In genomic region chr17:27379863-27380533, GRCh38 we compare ENCODE assay signal across 9 cellular contexts.
A peak's percentile ranks its signal among the peaks of the same experiment; 100 is the strongest.
DNase-seq lines count a peak whose midpoint lies in the region; ATAC-seq and TF ChIP-seq lines count a peak whose summit lies in the region.
"Had no signal": no experiment of that assay in that cellular context is flagged by ENCODE, and none has a peak within 500 bp of the region (broad histone marks: within the 10 kb centered on the region; RNA-seq: fewer than 3 reads in every experiment).

No MANE protein-coding gene starts in this region.

- H3K79me2 ChIP-seq in ACC112 (ENCODE audit: control insufficient read depth, insufficient read depth, low read length, unreplicated experiment) = no peaks in the 10 kb centered on the region

- H3K9me3 Mint-ChIP-seq in endodermal cell = peaks cover 13% of the 10 kb centered on the region
- H3K9me3 Mint-ChIP-seq in naive thymus-derived CD4-positive, alpha-beta T cell = peaks cover 0 to 9% (median 0%) of the 10 kb centered on the region in 11 donors

- peak; percentile 24 for ATAC-seq in naive thymus-derived CD4-positive, alpha-beta T cell
- ATAC-seq in HG02884 (IDR thresholded peaks at IDR 0.05; ENCODE audit: unreplicated experiment) (no peak), GM21367 (IDR thresholded peaks at IDR 0.05; ENCODE audit: unreplicated experiment) (no peak)

- no peak for TF ChIP-seq CTCF in endodermal cell (conservative IDR thresholded peaks at IDR 0.05)

- H3K4me3 ChIP-seq in ACC112 (ENCODE audit: low read depth, low read length) (peak overlapping the region; percentile 55), endodermal cell (ENCODE audit: low read length) (no peak overlapping the region)
- H3K4me3 ChIP-seq in naive thymus-derived CD4-positive, alpha-beta T cell (ENCODE audit: low read length) = no peak overlapping the region

- H3K27ac Mint-ChIP-seq in endodermal cell = no peak overlapping the region
- H3K27ac Mint-ChIP-seq in naive thymus-derived CD4-positive, alpha-beta T cell = no peak overlapping the region
- H3K27ac Mint-ChIP-seq: activated naive CD8-positive, alpha-beta T cell treated with anti-CD3 and anti-CD28 coated beads, Interleukin-2, amount 10 ng/mL, durations not matched to agents 7 days and 5 days had no signal

- H3K27ac ChIP-seq in ACC112 (ENCODE audit: low read depth, low read length) (no peak overlapping the region), endodermal cell (ENCODE audit: low read depth, low read length) (peak overlapping the region; percentile 70)
- no peak overlapping the region for H3K27ac ChIP-seq in naive thymus-derived CD4-positive, alpha-beta T cell (ENCODE audit: low read depth, low read length)

- no peak overlapping the region for H3K9ac ChIP-seq in endodermal cell (ENCODE audit: extremely low read depth, low read length, poor library complexity, severe bottlenecking)

- H3K4me3 Mint-ChIP-seq in endodermal cell = no peak overlapping the region
- peak overlapping the region in 1 of 10 donors; percentile 47 for H3K4me3 Mint-ChIP-seq in naive thymus-derived CD4-positive, alpha-beta T cell
- H3K4me3 Mint-ChIP-seq: activated naive CD8-positive, alpha-beta T cell treated with anti-CD3 and anti-CD28 coated beads, Interleukin-2, amount 10 ng/mL, durations not matched to agents 7 days and 5 days had no signal

- POLR2A ChIA-PET in naive thymus-derived CD4-positive, alpha-beta T cell (lab: Charles Lee) = interaction anchor here (0.9 kb wide), 1 partner anchor 76 kb away, joined by 3 read pairs; the partner anchor contains the start of gene KSR1

- H2AFZ ChIP-seq in ACC112 (ENCODE audit: low read length, unreplicated experiment) = peak overlapping the region; percentile 70

- CTCF ChIA-PET in naive thymus-derived CD4-positive, alpha-beta T cell (lab: Charles Lee) = interaction anchor here (0.6 to 1.2 kb wide), 3 partner anchors 33 to 548 kb away, joined by 3 to 4 read pairs (median 3); no protein-coding TSS in a partner anchor

- WGBS in endodermal cell (ENCODE audit: insufficient coverage in 1 of 2, insufficient read length in 1 of 2), 2 experiments = 83 to 93% methylated on average over 3 to 21 of the region's 21 CpGs

- H3K9me3 ChIP-seq in endodermal cell (ENCODE audit: control insufficient read depth, low read length) = no peaks in the 10 kb centered on the region
- no peaks in the 10 kb centered on the region for H3K9me3 ChIP-seq in naive thymus-derived CD4-positive, alpha-beta T cell (ENCODE audit: control insufficient read depth in 2 of 3, low read length in 3 of 3)

- H3K27me3 ChIP-seq in ACC112 (ENCODE audit: insufficient read depth, low read length) = no peaks in the 10 kb centered on the region
- H3K27me3 ChIP-seq in endodermal cell (ENCODE audit: control insufficient read depth, insufficient read depth, low read length, poor library complexity, severe bottlenecking) = no peaks in the 10 kb centered on the region
- H3K27me3 ChIP-seq in naive thymus-derived CD4-positive, alpha-beta T cell (ENCODE audit: control insufficient read depth in 2 of 2, insufficient read depth in 2 of 2, low read length in 2 of 2) = peaks cover 0 to 4% of the 10 kb centered on the region in 2 donors

- H3K4me1 ChIP-seq in ACC112 (ENCODE audit: control insufficient read depth, insufficient read depth, low read length, unreplicated experiment) = peaks cover 49% of the 10 kb centered on the region
- no peaks in the 10 kb centered on the region for H3K4me1 ChIP-seq in endodermal cell (ENCODE audit: control insufficient read depth, insufficient read depth, low read length)
- no peaks in the 10 kb centered on the region for H3K4me1 ChIP-seq in naive thymus-derived CD4-positive, alpha-beta T cell (ENCODE audit: control insufficient read depth in 2 of 2, insufficient read depth in 2 of 2, low read length in 2 of 2)

- peak; percentile 17 for DNase-seq in NCI-H2227 treated with DMSO at 0.1 percent for 48 hours (lab: John Stamatoyannopoulos, UW)
- DNase-seq in endodermal cell = peak; percentile 31
- DNase-seq in naive thymus-derived CD4-positive, alpha-beta T cell = no peak
- DNase-seq in T1000 (lab: John Stamatoyannopoulos, UW) = no peak
- DNase-seq in stimulated activated naive CD4-positive, alpha-beta T cell (lab: John Stamatoyannopoulos, UW) = no peak
- DNase-seq: activated naive CD8-positive, alpha-beta T cell treated with anti-CD3 and anti-CD28 coated beads, Interleukin-2, amount 10 ng/mL, durations not matched to agents 7 days and 5 days had no signal

- intact Hi-C loops in naive thymus-derived CD4-positive, alpha-beta T cell (cut with micrococcal nuclease) = loop anchor here (2.0 to 10.0 kb wide), 2 partner anchors 75 to 221 kb away; partner anchors contain the start of gene KSR1 (in 1 of the 2)

- H3K27me3 Mint-ChIP-seq in endodermal cell (ENCODE audit: insufficient read depth) = peaks cover 3% of the 10 kb centered on the region
- H3K27me3 Mint-ChIP-seq in naive thymus-derived CD4-positive, alpha-beta T cell = peaks cover 18 to 34% (median 24%) of the 10 kb centered on the region in 5 donors

- no peaks in the 10 kb centered on the region for H3K4me1 Mint-ChIP-seq in endodermal cell
- H3K4me1 Mint-ChIP-seq in naive thymus-derived CD4-positive, alpha-beta T cell = peaks cover 0 to 7% (median 0%) of the 10 kb centered on the region in 7 donors

- H3K36me3 ChIP-seq in ACC112 (ENCODE audit: insufficient read depth, low read length) (no peaks in the 10 kb centered on the region), endodermal cell (ENCODE audit: control insufficient read depth, insufficient read depth, low read length) (no peaks in the 10 kb centered on the region)
- H3K36me3 ChIP-seq in naive thymus-derived CD4-positive, alpha-beta T cell (ENCODE audit: control insufficient read depth in 2 of 3, insufficient read depth in 3 of 3, low read length in 3 of 3) = no peaks in the 10 kb centered on the region

- no peaks in the 10 kb centered on the region for H3K36me3 Mint-ChIP-seq in endodermal cell (ENCODE audit: low read depth)
- peaks cover 0 to 4% (median 0%) of the 10 kb centered on the region in 5 donors for H3K36me3 Mint-ChIP-seq in naive thymus-derived CD4-positive, alpha-beta T cell
- H3K36me3 Mint-ChIP-seq: activated naive CD8-positive, alpha-beta T cell treated with anti-CD3 and anti-CD28 coated beads, Interleukin-2, amount 10 ng/mL, durations not matched to agents 7 days and 5 days had no signal

Comparison
In these comparisons a context has a peak if more than half of its experiments do, and no peak if none do; other contexts are left out.
1. DNase-seq: peak in NCI-H2227 treated with DMSO at 0.1 percent for 48 hours (single experiment) and endodermal cell (single experiment); none in naive thymus-derived CD4-positive, alpha-beta T cell (0 of 9), T1000 (single experiment) and stimulated activated naive CD4-positive, alpha-beta T cell (0 of 6).